ENCODE assay signal across 3 cellular contexts in genomic region chr17:15674640-15675039, GRCh38. TPM values are rescaled to one million over a fixed set of nuclear protein-coding genes. Genes with fewer than 3 reads are reported as not detected.
"Had no signal": no experiment of that assay in that cellular context is flagged by ENCODE, and none has a peak within 500 bp of the region (broad histone marks: within the 10 kb centered on the region; RNA-seq: fewer than 3 reads in every experiment).

No MANE protein-coding gene starts in this region.

RNA-seq across cellular contexts. Expression of gene TBC1D26, which starts 57.4 kb away (rescaled TPM):
- total RNA-seq: thoracic aorta, upper lobe of right lung had no signal
- polyA plus RNA-seq: urinary bladder had no signal
